Comparison of ENCODE assay signal across 8 cellular contexts in the genomic region with DNA sequence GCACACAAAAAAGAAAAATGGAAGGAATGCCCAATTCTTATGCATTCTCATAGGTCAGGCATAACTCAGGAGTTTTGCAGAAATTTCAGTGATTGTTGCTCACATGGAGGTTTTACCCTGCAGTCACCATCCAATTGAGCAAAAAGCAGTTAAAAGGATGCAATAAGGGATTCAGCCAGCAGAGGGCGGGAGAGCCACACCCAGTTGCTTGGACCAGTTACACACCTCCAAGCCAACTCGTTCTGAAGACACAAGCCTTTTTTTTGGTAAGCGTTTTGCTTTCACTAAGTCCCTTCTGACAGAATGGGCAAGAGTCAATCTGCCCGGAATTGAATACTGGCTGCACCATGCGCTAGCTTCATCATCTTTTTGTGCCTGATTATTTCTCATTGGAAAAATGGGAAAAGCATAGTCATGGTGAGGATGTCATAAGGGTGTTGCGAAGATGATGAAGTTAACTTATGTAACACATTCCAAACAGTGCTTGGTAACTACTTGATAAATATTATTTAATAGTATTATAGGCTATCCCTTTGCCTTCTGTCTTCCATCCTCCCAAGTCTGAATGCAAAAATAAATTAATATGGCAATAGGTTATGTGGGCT.
DNase-seq lines count a peak whose midpoint lies in the region; ATAC-seq and TF ChIP-seq lines count a peak whose summit lies in the region.

No MANE protein-coding gene starts in this region.

- H3K4me3 ChIP-seq in right atrium auricular region: no peak overlapping the region

- peak; percentile 77 to 97 for TF ChIP-seq CTCF in right atrium auricular region (IDR thresholded peaks at IDR 0.05)

- DNase-seq in MV-4-11 (lab: John Stamatoyannopoulos, UW) (peak; percentile 65), T follicular helper cell (ENCODE audit: low read depth) (peak; percentile 13), amygdala (lab: John Stamatoyannopoulos, UW) (peak in 48 of 56 donors; percentile 1 to 86 (median 28)), right atrium auricular region (ENCODE audit: low spot score) (peak; percentile 81), sciatic nerve (ENCODE audit: low spot score) (peak; percentile 70), GF-D8 (lab: John Stamatoyannopoulos, UW) (no peak)

- no peaks in the 10 kb centered on the region for H3K27me3 ChIP-seq in right atrium auricular region

- ATAC-seq in GM18498 (IDR thresholded peaks at IDR 0.05; ENCODE audit: unreplicated experiment) (peak; percentile 89), HG02588 (IDR thresholded peaks at IDR 0.05; ENCODE audit: unreplicated experiment) (peak; percentile 92), sciatic nerve (peak; percentile 72)

- no peak overlapping the region for H3K27ac ChIP-seq in right atrium auricular region

- intact Hi-C loops in sciatic nerve (cut with DNase I): no loop called here

- H3K4me1 ChIP-seq in right atrium auricular region: no peaks in the 10 kb centered on the region

- no peaks in the 10 kb centered on the region for H3K9me3 ChIP-seq in right atrium auricular region

- H3K36me3 ChIP-seq in right atrium auricular region: no peaks in the 10 kb centered on the region
